22 cellular contexts compared by ENCODE assay signal in genomic region chr6:62998022-62998421, GRCh38.
DNase-seq lines count a peak whose midpoint lies in the region; ATAC-seq, FAIRE-seq and TF ChIP-seq lines count a peak whose summit lies in the region.
"Had no signal": no experiment of that assay in that cellular context is flagged by ENCODE, and none has a peak within 500 bp of the region (broad histone marks: within the 10 kb centered on the region; RNA-seq: fewer than 3 reads in every experiment).

No MANE protein-coding gene starts in this region.

- peak; percentile 59 for ATAC-seq in GM19395 (IDR thresholded peaks at IDR 0.05; ENCODE audit: unreplicated experiment)
- ATAC-seq in HG02840 (IDR thresholded peaks at IDR 0.05; ENCODE audit: low FRiP score, unreplicated experiment) = no peak

- FAIRE-seq in RCC 7860 (lab: Jason Lieb, UNC) = peak; percentile 90
- FAIRE-seq: A204.1, GM12891, H1, HTR-8/SVneo had no signal

- no peak overlapping the region for H3K4me3 Mint-ChIP-seq in nephron
- H3K4me3 Mint-ChIP-seq: CD4-positive, alpha-beta T cell had no signal

- H3K27ac Mint-ChIP-seq in nephron = peak overlapping the region; percentile 80 to 89 (median 89)
- H3K27ac Mint-ChIP-seq: CD4-positive, alpha-beta T cell had no signal

- no peaks in the 10 kb centered on the region for H3K27me3 Mint-ChIP-seq in nephron (ENCODE audit: low read depth)
- H3K27me3 Mint-ChIP-seq: CD4-positive, alpha-beta T cell had no signal

- no peaks in the 10 kb centered on the region for H3K36me3 Mint-ChIP-seq in nephron (ENCODE audit: low read depth)

- no peaks in the 10 kb centered on the region for H3K4me1 Mint-ChIP-seq in nephron

- in situ Hi-C loops in ACHN (cut with HindIII; ENCODE audit: low pct_ligation_motif_present, low pct_unique_long_range_greater_than_20kb, low sequenced_read_pairs) = no loop called here

- no peaks in the 10 kb centered on the region for H3K9me3 Mint-ChIP-seq in nephron
- H3K9me3 Mint-ChIP-seq: CD4-positive, alpha-beta T cell had no signal

- DNase-seq in ACHN (peak; percentile 29), RCC 7860 (ENCODE audit: low spot score) (peak; percentile 20), NCI-H510A treated with DMSO at 0.1 percent for 48 hours (lab: John Stamatoyannopoulos, UW) (no peak), GF-D8 (lab: John Stamatoyannopoulos, UW) (no peak), SKM-1 (lab: John Stamatoyannopoulos, UW; ENCODE audit: unreplicated experiment) (no peak)
- DNase-seq: Caco-2; CD4-positive, alpha-beta T cell; DMS153; IMR-90; NCI-H1092 treated with DMSO at 0.1 percent for 48 hours; NCI-H146; NCI-H2081; NCI-H446 treated with DMSO at 0.1 percent for 48 hours; Peyer's patch; Right ventricle myocardium superior had no signal

- TF ChIP-seq CTCF in nephron (IDR thresholded peaks at IDR 0.05; ENCODE audit: unreplicated experiment in 3 of 3) = no peak

Comparison
In these comparisons a context has a peak if more than half of its experiments do, and no peak if none do; other contexts are left out.
1. DNase-seq: peak in ACHN (single experiment) and RCC 7860 (single experiment); none in NCI-H510A treated with DMSO at 0.1 percent for 48 hours (single experiment), GF-D8 (single experiment) and SKM-1 (single experiment).